Comparison of ENCODE assay signal across 27 cellular contexts in the genomic region with DNA sequence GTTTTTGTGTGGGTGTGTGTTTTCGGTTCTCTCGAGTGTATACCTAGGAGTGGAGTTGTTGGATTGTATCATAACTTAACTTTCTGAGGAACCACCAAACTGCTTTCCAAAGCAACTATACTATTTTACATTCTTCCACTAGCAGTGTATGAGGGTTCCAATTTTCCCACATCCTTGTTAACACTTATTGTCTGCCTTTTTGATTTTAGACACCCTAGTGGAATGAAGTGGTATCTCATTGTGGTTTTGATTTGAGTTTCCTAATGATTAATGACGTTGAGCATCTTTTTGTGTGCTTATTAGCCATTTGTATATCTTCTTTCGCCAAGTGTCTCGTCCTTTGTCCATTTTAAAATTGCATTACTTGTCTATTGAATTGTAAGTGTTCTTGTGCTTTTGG.
"Had no signal": no experiment of that assay in that cellular context is flagged by ENCODE, and none has a peak within 500 bp of the region (broad histone marks: within the 10 kb centered on the region; RNA-seq: fewer than 3 reads in every experiment).

No MANE protein-coding gene starts in this region.

- DNase-seq: activated CD4-positive, alpha-beta T cell treated with anti-CD3 and anti-CD28 coated beads for 4 hours; activated CD4-positive, alpha-beta T cell treated with anti-CD3 and anti-CD28 coated beads, Interleukin-2, amount 50 U/mL, for 48 hours; activated CD4-positive, CD25-positive, alpha-beta regulatory T cell; activated CD8-positive, alpha-beta memory T cell treated with anti-CD3 and anti-CD28 coated beads, Interleukin-2, amount 50 U/mL, for 48 hours; activated naive CD4-positive, alpha-beta T cell; activated T-cell treated with anti-CD3 and anti-CD28 coated beads, Interleukin-2, amount 50 U/mL, for 4 hours; adrenal gland; colonic mucosa; foreskin melanocyte; left cardiac atrium; nucleus accumbens; small intestine; stimulated activated CD4-positive, alpha-beta T cell treated with anti-CD3 and anti-CD28 coated beads, Interleukin-15, amount 100 ng/mL, for 24 hours; stomach; T-helper 17 cell had no signal

- H3K79me2 ChIP-seq: hepatocyte had no signal

- H3K9me3 ChIP-seq: adrenal gland, breast epithelium, colonic mucosa, stomach, suprapubic skin, tibial nerve had no signal

- H3K4me2 ChIP-seq: hepatocyte had no signal

- H3K27ac Mint-ChIP-seq: activated naive CD8-positive, alpha-beta T cell; activated T-helper 2 cell treated with anti-CD3 and anti-CD28 coated beads, Interferon-gamma antibody, Interleukin-2, Interleukin-4, amounts not matched to agents 10 μg/mL and 5 μg/mL and 100 μg/mL, durations not matched to agents 14 hours and 24 hours and 36 hours; memory B cell; nephron; stimulated activated memory B cell treated with anti-CD40 and anti-IgM and Interleukin-4, amounts not matched to agents 10 μg/mL and 1 μg/mL and 100 μg/mL, for 72 hours; T-helper 17 cell had no signal

- ATAC-seq: activated T-cell treated with anti-CD3 and anti-CD28 coated beads, Interleukin-2, amount 50 U/mL, for 4 hours; left cardiac atrium; sciatic nerve; stimulated activated memory B cell treated with anti-CD40 and anti-IgM and Interleukin-4, amounts not matched to agents 10 μg/mL and 1 μg/mL and 100 μg/mL, for 72 hours; T-helper 17 cell had no signal

- H3K4me3 ChIP-seq: adrenal gland, breast epithelium, colonic mucosa, hepatocyte, stomach, suprapubic skin, tibial nerve had no signal

- H3K4me1 Mint-ChIP-seq: central memory CD8-positive, alpha-beta T cell; memory B cell; stimulated activated memory B cell treated with anti-CD40 and anti-IgM and Interleukin-4, amounts not matched to agents 10 μg/mL and 1 μg/mL and 100 μg/mL, for 72 hours; T-helper 17 cell had no signal

- H3K36me3 Mint-ChIP-seq: activated naive CD8-positive, alpha-beta T cell; stimulated activated memory B cell treated with anti-CD40 and anti-IgM and Interleukin-4, amounts not matched to agents 10 μg/mL and 1 μg/mL and 100 μg/mL, for 72 hours had no signal

- H3K36me3 ChIP-seq: adrenal gland, breast epithelium, colonic mucosa, suprapubic skin, tibial nerve had no signal

- H3K4me3 Mint-ChIP-seq: activated naive CD8-positive, alpha-beta T cell; activated T-cell treated with anti-CD3 and anti-CD28 coated beads, Interleukin-2, amount 50 U/mL, for 4 hours; central memory CD8-positive, alpha-beta T cell; memory B cell; nephron; stimulated activated memory B cell treated with anti-CD40 and anti-IgM and Interleukin-4, amounts not matched to agents 10 μg/mL and 1 μg/mL and 100 μg/mL, for 72 hours; T-helper 17 cell had no signal

- H3K27me3 Mint-ChIP-seq: activated naive CD8-positive, alpha-beta T cell; central memory CD8-positive, alpha-beta T cell; memory B cell; stimulated activated memory B cell treated with anti-CD40 and anti-IgM and Interleukin-4, amounts not matched to agents 10 μg/mL and 1 μg/mL and 100 μg/mL, for 72 hours; T-helper 17 cell had no signal

- H3K4me1 ChIP-seq: adrenal gland, breast epithelium, colonic mucosa, stomach, suprapubic skin, tibial nerve had no signal

- H3K27ac ChIP-seq: adrenal gland, breast epithelium, colonic mucosa, hepatocyte, stomach, suprapubic skin, tibial nerve had no signal

- FAIRE-seq: small intestine, urothelium cell line had no signal

- H3K27me3 ChIP-seq: adrenal gland, colonic mucosa, hepatocyte, stomach, suprapubic skin, tibial nerve had no signal

- H2AFZ ChIP-seq: hepatocyte had no signal

- H3K9me3 Mint-ChIP-seq: activated T-cell treated with anti-CD3 and anti-CD28 coated beads, Interleukin-2, amount 50 U/mL, for 4 hours; activated T-helper 2 cell treated with anti-CD3 and anti-CD28 coated beads, Interferon-gamma antibody, Interleukin-2, Interleukin-4, amounts not matched to agents 10 μg/mL and 5 μg/mL and 100 μg/mL, durations not matched to agents 14 hours and 24 hours and 36 hours; central memory CD8-positive, alpha-beta T cell; memory B cell; nephron; stimulated activated memory B cell treated with anti-CD40 and anti-IgM and Interleukin-4, amounts not matched to agents 10 μg/mL and 1 μg/mL and 100 μg/mL, for 72 hours had no signal
